9 cellular contexts compared by ENCODE assay signal in the genomic region with DNA sequence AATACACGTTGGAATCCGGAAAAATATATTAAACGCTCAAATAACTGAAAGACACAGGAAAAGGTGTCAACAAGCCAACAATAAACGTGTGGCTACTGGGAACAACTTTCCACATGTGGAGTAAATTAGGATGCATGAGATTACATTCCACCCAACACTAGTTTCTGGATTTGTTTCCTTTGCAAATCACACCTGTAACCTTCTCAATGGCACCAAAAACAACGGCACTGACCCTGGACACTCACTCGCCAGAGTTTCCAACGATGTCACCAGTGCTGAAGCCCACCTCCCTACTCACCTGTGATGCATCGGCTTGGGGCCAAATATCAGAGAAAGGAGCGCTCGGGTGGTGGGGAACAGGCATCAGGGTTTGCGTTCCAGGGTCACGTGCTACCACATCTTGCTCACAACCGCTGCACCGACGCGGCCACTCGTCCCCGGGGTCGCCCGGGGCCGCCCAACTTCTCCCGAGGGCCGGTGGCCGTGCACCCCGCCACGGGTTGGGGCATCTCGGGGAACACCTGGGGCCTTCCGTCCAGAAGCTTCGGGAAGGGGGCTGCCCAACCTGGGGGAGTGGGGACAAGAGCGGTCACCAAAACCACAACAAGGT. TPM values are rescaled to one million over a fixed set of nuclear protein-coding genes. Genes with fewer than 3 reads are reported as not detected.
A peak's percentile ranks its signal among the peaks of the same experiment; 100 is the strongest.
DNase-seq lines count a peak whose midpoint lies in the region; ATAC-seq, FAIRE-seq and TF ChIP-seq lines count a peak whose summit lies in the region.
"Had no signal": no experiment of that assay in that cellular context is flagged by ENCODE, and none has a peak within 500 bp of the region (broad histone marks: within the 10 kb centered on the region; RNA-seq: fewer than 3 reads in every experiment).

No MANE protein-coding gene starts in this region.

- in situ Hi-C loops in astrocyte of the spinal cord (cut with HindIII; ENCODE audit: low sequenced_read_pairs), result no loop called here

- peaks cover 0 to 6% (median 0%) of the 10 kb centered on the region in 3 donors for H3K36me3 Mint-ChIP-seq in immature natural killer cell

- DNase-seq in AG20443 (ENCODE audit: low spot score), result peak; percentile 37
- peak; percentile 8 for DNase-seq in RPMI7951 (ENCODE audit: low read depth)
- no peak for DNase-seq in astrocyte of the spinal cord (ENCODE audit: low read depth, low spot score)
- DNase-seq in immature natural killer cell, result no peak
- DNase-seq in stimulated activated CD4-positive, alpha-beta T cell treated with anti-CD3 and anti-CD28 coated beads, Interleukin-12 subunit alpha, Interleukin-12 subunit beta, amount 100 ng/mL, for 4 hours, result peak; percentile 26
- no peak for DNase-seq in RCC 7860 (ENCODE audit: low spot score)

- ATAC-seq in GM18909 (IDR thresholded peaks at IDR 0.05; ENCODE audit: poor library complexity, unreplicated experiment) (peak; percentile 25), HG03159 (IDR thresholded peaks at IDR 0.05; ENCODE audit: unreplicated experiment) (peak; percentile 29)

- peak overlapping the region; percentile 84 to 90 (median 88) for H3K4me3 Mint-ChIP-seq in immature natural killer cell

- no peak for FAIRE-seq in RCC 7860 (lab: Jason Lieb, UNC)

- peaks cover 35 to 42% of the 10 kb centered on the region in 2 donors for H3K4me1 Mint-ChIP-seq in immature natural killer cell

- no peaks in the 10 kb centered on the region for H3K9me3 Mint-ChIP-seq in immature natural killer cell

- peak overlapping the region; percentile 82 to 94 (median 87) for H3K27ac Mint-ChIP-seq in immature natural killer cell

- peak overlapping the region; percentile 89 for H3K4me3 ChIP-seq in astrocyte of the spinal cord (ENCODE audit: low read depth, low read length)

- no peak for TF ChIP-seq CTCF in astrocyte of the spinal cord (IDR thresholded peaks at IDR 0.05; ENCODE audit: low read depth, low read length)

- H3K27me3 Mint-ChIP-seq in immature natural killer cell (ENCODE audit: low read depth in 3 of 3), result peaks cover 3 to 13% (median 7%) of the 10 kb centered on the region in 3 donors

RNA-seq across cellular contexts. Expression of a gene that starts 0.6 kb away (rescaled TPM):
- 16.5 and 18.7 TPM in 2 replicates for total RNA-seq in RPMI7951 (2014; rRNA removed; shearing (Covaris generic))
- 10 to 100 TPM in 2 of 3 donors, 1 to 10 TPM in 1; 7.7 to 19.4 (median 12.2) TPM for polyA plus RNA-seq in immature natural killer cell

RNA-seq across cellular contexts. Expression of a gene that starts 14.2 kb away (rescaled TPM):
- total RNA-seq in RPMI7951 (2014; rRNA removed; shearing (Covaris generic)), result not detected in 2 replicates
- not detected for polyA plus RNA-seq in immature natural killer cell
- total RNA-seq: LHCN-M2 had no signal

Comparison
In these comparisons a context has a peak if more than half of its experiments do, and no peak if none do; other contexts are left out.
1. DNase-seq: peak in AG20443 (single experiment), RPMI7951 (single experiment) and stimulated activated CD4-positive, alpha-beta T cell treated with anti-CD3 and anti-CD28 coated beads, Interleukin-12 subunit alpha, Interleukin-12 subunit beta, amount 100 ng/mL, for 4 hours (single experiment); none in astrocyte of the spinal cord (single experiment), immature natural killer cell (0 of 3) and RCC 7860 (single experiment).